ENCODE assay signal across 11 cellular contexts in genomic region chr4:6493668-6494304, GRCh38. TPM values are rescaled to one million over a fixed set of nuclear protein-coding genes. Genes with fewer than 3 reads are reported as not detected.
A peak's percentile ranks its signal among the peaks of the same experiment; 100 is the strongest.
DNase-seq lines count a peak whose midpoint lies in the region; ATAC-seq and TF ChIP-seq lines count a peak whose summit lies in the region.
"Had no signal": no experiment of that assay in that cellular context is flagged by ENCODE, and none has a peak within 500 bp of the region (broad histone marks: within the 10 kb centered on the region; RNA-seq: fewer than 3 reads in every experiment).

No MANE protein-coding gene starts in this region.

- no peak for ATAC-seq in GM21723 (IDR thresholded peaks at IDR 0.05; ENCODE audit: unreplicated experiment)
- ATAC-seq: upper lobe of right lung had no signal

- DNase-seq in NCI-H146 (lab: John Stamatoyannopoulos, UW) (peak; percentile 16), NCI-H146 treated with DMSO at 0.1 percent for 48 hours (lab: John Stamatoyannopoulos, UW; ENCODE audit: unreplicated experiment) (no peak), head of caudate nucleus (peak in 25 of 42 donors; percentile 26 to 84 (median 54)), retina (peak; percentile 48), OCI-LY7 (ENCODE audit: low spot score) (no peak)
- no peak for DNase-seq in activated CD4-positive, alpha-beta T cell treated with anti-CD3 and anti-CD28 coated beads, Interleukin-2, amount 50 U/mL, for 1 hour
- DNase-seq: GF-D8, upper lobe of right lung had no signal

- no peak overlapping the region for H3K4me2 ChIP-seq in OCI-LY7 (ENCODE audit: low read length)

- BruUV-seq in OCI-LY7 (replicated peaks; lab: Mats Ljungman, UMichigan), result no TSS peak

- H3K79me2 ChIP-seq in OCI-LY7 (ENCODE audit: insufficient read depth, low read depth, low read length), result no peaks in the 10 kb centered on the region

- H4K20me1 ChIP-seq in OCI-LY7 (ENCODE audit: insufficient read depth, low read length), result no peaks in the 10 kb centered on the region

- no peak for TF ChIP-seq CTCF in OCI-LY7 (conservative IDR thresholded peaks at IDR 0.05; ENCODE audit: low read length)

- no peaks in the 10 kb centered on the region for H3K9me3 ChIP-seq in OCI-LY7 (ENCODE audit: low read length)
- H3K9me3 ChIP-seq: upper lobe of right lung had no signal

- H3K36me3 ChIP-seq in OCI-LY7 (ENCODE audit: insufficient read depth, low read length), result no peaks in the 10 kb centered on the region
- H3K36me3 ChIP-seq: upper lobe of right lung had no signal

- intact Hi-C loops in head of caudate nucleus (cut with DNase I), result no loop called here
- intact Hi-C loops in OCI-LY7 (cut with micrococcal nuclease; ENCODE audit: unreplicated experiment), result no loop called here

- H3K4me1 ChIP-seq in OCI-LY7 (ENCODE audit: insufficient read depth, low read length, poor library complexity, severe bottlenecking), result no peaks in the 10 kb centered on the region
- H3K4me1 ChIP-seq: upper lobe of right lung had no signal

- H3K9me2 ChIP-seq in OCI-LY7 (ENCODE audit: insufficient read depth, low read length), result no peaks in the 10 kb centered on the region

- no peak overlapping the region for H2AFZ ChIP-seq in OCI-LY7 (ENCODE audit: low read length)

- peak overlapping the region; percentile 58 for H3K27ac ChIP-seq in angular gyrus (ENCODE audit: low read depth, low read length)
- no peak overlapping the region for H3K27ac ChIP-seq in OCI-LY7 (ENCODE audit: low read depth, low read length, poor library complexity, severe bottlenecking)
- H3K27ac ChIP-seq: upper lobe of right lung had no signal

- CTCF ChIA-PET in OCI-LY7 (lab: Charles Lee; ENCODE audit: unreplicated experiment), result no interaction called here

- no peak overlapping the region for H3K4me3 ChIP-seq in OCI-LY7 (ENCODE audit: low read depth, low read length, poor library complexity, severe bottlenecking)
- H3K4me3 ChIP-seq: upper lobe of right lung had no signal

- POLR2A ChIA-PET in OCI-LY7 (lab: Charles Lee), result no interaction called here

RNA-seq across cellular contexts. Expression of gene PPP2R2C, which starts 21.4 kb away (rescaled TPM):
- not detected in 2 replicates for total RNA-seq in OCI-LY7 (2014; rRNA removed; shearing (Covaris generic))
- total RNA-seq in OCI-LY7 (2022), result not detected in 2 replicates
- total RNA-seq: T-helper 1 cell treated with Interleukin-12 subunit alpha and Interleukin-12 subunit beta and Interleukin-4 antibody, amounts not matched to agents 30 ng/mL and 1 ng/mL, for 36 hours had no signal

Comparison
In these comparisons a context has a peak if more than half of its experiments do, and no peak if none do; other contexts are left out.
1. DNase-seq: peak in NCI-H146 (single experiment), head of caudate nucleus (25 of 42) and retina (single experiment); none in NCI-H146 treated with DMSO at 0.1 percent for 48 hours (single experiment), OCI-LY7 (single experiment) and activated CD4-positive, alpha-beta T cell treated with anti-CD3 and anti-CD28 coated beads, Interleukin-2, amount 50 U/mL, for 1 hour (single experiment).